In the genomic region with DNA sequence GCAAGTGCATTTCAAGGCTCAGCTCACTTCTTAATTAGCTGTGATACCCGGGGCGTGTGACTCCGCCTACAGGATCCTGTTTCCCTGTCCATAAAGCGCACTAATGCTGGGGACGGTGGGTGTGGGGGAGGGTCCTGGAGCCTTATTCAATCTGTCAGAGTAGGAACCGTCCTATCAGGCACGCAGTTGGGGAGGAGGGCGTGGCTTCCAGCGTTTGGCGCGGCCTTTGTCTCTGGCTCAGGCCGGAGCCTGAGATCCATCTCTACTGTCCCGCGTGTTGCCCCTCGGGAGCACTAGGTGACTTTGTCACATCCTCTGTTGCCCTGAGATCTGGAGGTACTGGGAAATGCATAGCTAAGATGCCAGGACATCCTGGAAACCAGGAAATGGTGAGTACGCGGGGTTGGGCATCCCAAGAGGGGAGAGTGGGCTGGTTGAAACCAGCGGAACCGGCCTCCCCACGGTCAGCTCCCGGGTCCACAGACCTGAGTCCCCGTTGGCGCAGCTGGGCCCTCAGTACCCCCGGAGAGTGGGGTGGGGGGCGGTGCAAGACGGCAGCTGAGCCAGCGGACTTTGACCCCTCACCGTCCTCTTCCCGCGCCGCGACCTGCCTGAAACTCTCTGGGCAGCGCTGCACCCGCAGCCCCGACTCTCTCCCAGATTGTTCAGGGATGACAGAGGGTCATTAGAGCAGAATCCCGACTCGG, we compare ENCODE assay signal across 8 cellular contexts.
DNase-seq lines count a peak whose midpoint lies in the region; ATAC-seq lines count a peak whose summit lies in the region.

No MANE protein-coding gene starts in this region.

- no peaks in the 10 kb centered on the region for H3K36me3 Mint-ChIP-seq in activated naive CD8-positive, alpha-beta T cell

- ATAC-seq in GM19324 (IDR thresholded peaks at IDR 0.05; ENCODE audit: low FRiP score, unreplicated experiment) (peak; percentile 76), HG03442 (IDR thresholded peaks at IDR 0.05; ENCODE audit: unreplicated experiment) (peak; percentile 88)

- H3K4me1 Mint-ChIP-seq in activated naive CD8-positive, alpha-beta T cell (ENCODE audit: low read depth) = peaks cover 10% of the 10 kb centered on the region

- DNase-seq in COLO829 (ENCODE audit: low spot score) (peak; percentile 88), NCI-H748 treated with DMSO at 0.1 percent for 48 hours (lab: John Stamatoyannopoulos, UW) (peak; percentile 93), smooth muscle cell of the brain vasculature (ENCODE audit: low read depth, low spot score) (peak; percentile 44), midbrain (lab: John Stamatoyannopoulos, UW) (no peak)

- peak overlapping the region; percentile 89 for H3K4me3 ChIP-seq in iPS-11a (ENCODE audit: low read depth, low read length)

- peaks cover 35% of the 10 kb centered on the region for H3K27me3 Mint-ChIP-seq in activated naive CD8-positive, alpha-beta T cell

- no peak overlapping the region for H3K27ac Mint-ChIP-seq in activated naive CD8-positive, alpha-beta T cell

- no peaks in the 10 kb centered on the region for H3K9me3 Mint-ChIP-seq in activated naive CD8-positive, alpha-beta T cell (ENCODE audit: low read depth)

- H3K4me3 Mint-ChIP-seq in activated naive CD8-positive, alpha-beta T cell = peak overlapping the region; percentile 82
